In the genomic region with DNA sequence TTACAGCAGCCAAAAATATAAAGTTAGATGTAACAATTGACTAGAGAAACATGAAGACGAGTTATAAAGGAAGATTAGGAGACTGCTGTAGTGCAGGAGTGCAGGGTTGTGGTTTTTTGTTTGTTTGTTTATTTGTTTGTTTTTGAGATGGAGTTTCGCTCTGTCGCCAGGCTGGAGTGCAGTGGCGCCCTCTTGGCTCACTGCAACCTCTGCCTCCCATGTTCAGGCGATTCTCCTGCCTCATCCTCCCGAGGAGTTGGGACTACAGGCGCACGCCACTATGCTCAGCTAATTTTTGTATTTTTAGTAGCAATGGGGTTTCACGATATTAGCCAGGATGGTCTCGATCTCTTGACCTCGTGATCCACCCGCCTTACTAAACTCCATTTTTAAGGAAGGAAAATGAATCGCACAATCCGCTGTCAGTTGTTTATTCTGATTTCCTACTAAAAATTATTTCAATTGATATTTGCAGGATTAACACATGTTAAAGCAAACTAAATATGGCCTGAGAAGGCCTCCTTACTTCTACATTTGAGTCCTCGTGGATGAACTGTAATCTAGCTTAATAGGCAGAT, we compare ENCODE assay signal across 11 cellular contexts.
"Had no signal": no experiment of that assay in that cellular context is flagged by ENCODE, and none has a peak within 500 bp of the region (broad histone marks: within the 10 kb centered on the region; RNA-seq: fewer than 3 reads in every experiment).

No MANE protein-coding gene starts in this region.

- H3K9me3 ChIP-seq: testis, upper lobe of left lung had no signal

- DNase-seq: activated CD4-positive, alpha-beta memory T cell treated with anti-CD3 and anti-CD28 coated beads for 36 hours; activated CD8-positive, alpha-beta memory T cell treated with anti-CD3 and anti-CD28 coated beads, Interleukin-2, amount 10 ng/mL, durations not matched to agents 7 days and 5 days; effector memory CD8-positive, alpha-beta T cell; foreskin melanocyte; stimulated activated CD4-positive, alpha-beta T cell treated with anti-CD3 and anti-CD28 coated beads, Interleukin-4, amount 100 ng/mL, for 4 hours; T-helper 2 cell; testis; upper lobe of left lung had no signal

- H3K4me3 ChIP-seq: testis, upper lobe of left lung had no signal

- H3K27ac ChIP-seq: testis, upper lobe of left lung had no signal

- H3K27me3 ChIP-seq: testis, upper lobe of left lung had no signal

- H3K4me1 ChIP-seq: testis had no signal

- FAIRE-seq: keratinocyte had no signal

- H3K36me3 ChIP-seq: upper lobe of left lung had no signal

- ATAC-seq: activated CD8-positive, alpha-beta memory T cell treated with anti-CD3 and anti-CD28 coated beads, Interleukin-2, amount 10 ng/mL, durations not matched to agents 7 days and 5 days; effector memory CD8-positive, alpha-beta T cell; natural killer cell treated with Interleukin-12 subunit alpha and Interleukin-12 subunit beta and Interleukin-15 and Interleukin-18, amount 100 ng/mL, for 72 hours; stimulated activated memory B cell treated with anti-CD40 and anti-IgM and Interleukin-4, amounts not matched to agents 10 μg/mL and 1 μg/mL and 100 μg/mL, for 72 hours had no signal
